13 cellular contexts compared by ENCODE assay signal in genomic region chr6:148780918-148781436, GRCh38. TPM values are rescaled to one million over a fixed set of nuclear protein-coding genes. Genes with fewer than 3 reads are reported as not detected.
DNase-seq lines count a peak whose midpoint lies in the region; ATAC-seq and TF ChIP-seq lines count a peak whose summit lies in the region.
"Had no signal": no experiment of that assay in that cellular context is flagged by ENCODE, and none has a peak within 500 bp of the region (broad histone marks: within the 10 kb centered on the region; RNA-seq: fewer than 3 reads in every experiment).

No MANE protein-coding gene starts in this region.

- peaks cover 11% of the 10 kb centered on the region for H3K4me1 ChIP-seq in cardiac muscle cell (ENCODE audit: low read depth)
- H3K4me1 ChIP-seq in upper lobe of left lung: peaks cover 0 to 27% (median 16%) of the 10 kb centered on the region in 4 donors

- TF ChIP-seq EP300 in upper lobe of left lung (IDR thresholded peaks at IDR 0.05): no peak

- H3K27me3 ChIP-seq in cardiac muscle cell (no peaks in the 10 kb centered on the region), upper lobe of left lung (no peaks in the 10 kb centered on the region)
- H3K27me3 ChIP-seq: esophagus squamous epithelium had no signal

- H3K36me3 ChIP-seq in cardiac muscle cell (no peaks in the 10 kb centered on the region), upper lobe of left lung (no peaks in the 10 kb centered on the region)
- H3K36me3 ChIP-seq: esophagus squamous epithelium had no signal

- DNase-seq in cardiac muscle cell (ENCODE audit: low read depth in 1 of 2, low spot score in 1 of 2) (peak in 1 of 2 donors; percentile 53), left ventricle myocardium superior (no peak), NCI-H1436 treated with DMSO at 0.1 percent for 48 hours (lab: John Stamatoyannopoulos, UW) (no peak), HEK293T (ENCODE audit: extremely low spot score) (no peak), NCI-H146 (lab: John Stamatoyannopoulos, UW) (no peak), upper lobe of left lung (no peak)
- DNase-seq: activated gamma-delta T cell, esophagus squamous epithelium, NCI-H1417 treated with DMSO at 0.1 percent for 48 hours, SHP77 treated with DMSO at 0.1 percent for 48 hours had no signal

- intact Hi-C loops in left ventricle myocardium superior (cut with micrococcal nuclease): no loop called here

- 48 to 65% methylated on average over 7 of the region's 7 CpGs for WGBS in upper lobe of left lung, 2 donors

- H3K27ac ChIP-seq in cardiac muscle cell (peak overlapping the region; percentile 63), upper lobe of left lung (peak overlapping the region in 2 of 4 donors; percentile 9 to 33)
- H3K27ac ChIP-seq: esophagus squamous epithelium had no signal

- CTCF ChIA-PET in HEK293T (lab: Yijun Ruan, JAX): no interaction called here

- TF ChIP-seq POLR2A in upper lobe of left lung (IDR thresholded peaks at IDR 0.05): no peak

- TF ChIP-seq CTCF in cardiac muscle cell (IDR thresholded peaks at IDR 0.05; ENCODE audit: low read depth, low read length) (no peak), upper lobe of left lung (IDR thresholded peaks at IDR 0.05) (no peak)

- H3K4me3 ChIP-seq in cardiac muscle cell (no peak overlapping the region), upper lobe of left lung (peak overlapping the region in 1 of 4 donors; percentile 1)
- H3K4me3 ChIP-seq: esophagus squamous epithelium, GM23338 had no signal

- POLR2A ChIA-PET in HEK293T (lab: Yijun Ruan, JAX): no interaction called here

- H3K9me3 ChIP-seq in cardiac muscle cell (ENCODE audit: low read depth) (no peaks in the 10 kb centered on the region), upper lobe of left lung (no peaks in the 10 kb centered on the region)
- H3K9me3 ChIP-seq: esophagus squamous epithelium had no signal

- ATAC-seq in left ventricle myocardium superior: no peak
- peak; percentile 96 for ATAC-seq in HG02588 (IDR thresholded peaks at IDR 0.05; ENCODE audit: unreplicated experiment)
- peak; percentile 90 for ATAC-seq in HG03520 (IDR thresholded peaks at IDR 0.05; ENCODE audit: unreplicated experiment)
- no peak for ATAC-seq in upper lobe of left lung (ENCODE audit: low FRiP score in 2 of 2)
- ATAC-seq: GM23338 had no signal

TF ChIP-seq in HEK293T, 16 proteins besides CTCF, POLR2A, EP300 and RAD21:
- no peak for TF ChIP-seq NFRKB (IDR thresholded peaks at IDR 0.05)
- TF ChIP-seq CTBP1 (IDR thresholded peaks at IDR 0.05; ENCODE audit: borderline replicate concordance): no peak
- no peak for TF ChIP-seq ARNT (IDR thresholded peaks at IDR 0.05)
- no peak for TF ChIP-seq L3MBTL2 (conservative IDR thresholded peaks at IDR 0.05)
- TF ChIP-seq FOXM1 (IDR thresholded peaks at IDR 0.05; ENCODE audit: borderline replicate concordance): no peak
- TF ChIP-seq ZNF384 (IDR thresholded peaks at IDR 0.05): no peak
- TF ChIP-seq FOXA1 (IDR thresholded peaks at IDR 0.05): no peak
- no peak for TF ChIP-seq SP1 (IDR thresholded peaks at IDR 0.05)
- no peak for TF ChIP-seq LEF1 (IDR thresholded peaks at IDR 0.05; ENCODE audit: borderline replicate concordance)
- TF ChIP-seq PKNOX1 (IDR thresholded peaks at IDR 0.05): no peak
- no peak for TF ChIP-seq BHLHE40 (IDR thresholded peaks at IDR 0.05; ENCODE audit: borderline replicate concordance)
- TF ChIP-seq TARDBP (IDR thresholded peaks at IDR 0.05): no peak
- TF ChIP-seq ELF4 (IDR thresholded peaks at IDR 0.05): no peak

RNA-seq across cellular contexts. Expression of gene UST, which starts 34.1 kb away (rescaled TPM):
- 2.9 and 4.0 TPM in 2 replicates for total RNA-seq in cardiac muscle cell
- polyA plus RNA-seq in cardiac muscle cell: 2.9 and 6.5 TPM in 2 replicates
- total RNA-seq in left ventricle myocardium superior: 3.4 TPM
- total RNA-seq in upper lobe of left lung: 10 to 100 TPM; 10.2 to 21.6 (median 14.2) TPM

Comparison
In these comparisons a context has a peak if more than half of its experiments do, and no peak if none do; other contexts are left out.
1. ATAC-seq: peak in HG02588 (single experiment) and HG03520 (single experiment); none in left ventricle myocardium superior (single experiment) and upper lobe of left lung (0 of 2).